12 cellular contexts compared by ENCODE assay signal in the genomic region with DNA sequence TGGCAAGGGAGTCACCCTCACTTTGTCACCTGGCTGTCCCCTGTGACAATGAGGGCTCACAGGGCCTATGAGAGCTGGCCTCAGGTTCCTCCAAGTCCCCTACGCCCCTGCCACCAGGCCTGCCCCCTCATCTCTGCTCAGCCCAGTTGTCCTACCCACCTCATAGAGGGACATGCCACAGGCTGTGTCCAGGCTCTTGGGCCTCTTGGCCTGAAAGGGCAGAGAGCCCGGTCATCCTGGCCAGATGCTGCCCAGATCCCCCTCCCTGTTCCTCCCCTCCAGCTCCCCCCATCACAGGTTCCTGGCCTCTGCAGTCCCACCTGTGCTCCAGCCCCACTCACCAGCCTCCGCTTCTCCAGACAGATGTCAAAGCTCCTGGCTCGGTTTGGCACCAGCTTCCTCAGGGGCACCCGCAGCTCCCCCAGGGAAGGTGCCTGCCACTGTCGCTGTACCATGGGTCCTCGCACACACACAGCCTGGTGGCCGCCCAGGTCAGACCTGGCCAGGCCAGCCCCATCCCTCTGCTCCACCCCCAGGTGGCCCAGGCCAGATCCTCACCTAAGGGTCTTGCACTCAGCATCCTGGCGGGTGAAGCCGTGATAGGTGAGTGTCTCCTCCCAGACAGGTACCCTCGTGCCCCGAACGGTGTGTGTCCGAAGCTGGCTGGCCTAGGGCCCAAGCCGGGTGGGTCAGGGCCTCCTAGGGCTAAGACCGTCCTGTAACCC. TPM values are rescaled to one million over a fixed set of nuclear protein-coding genes. Genes with fewer than 3 reads are reported as not detected.
DNase-seq lines count a peak whose midpoint lies in the region; ATAC-seq and TF ChIP-seq lines count a peak whose summit lies in the region.
"Had no signal": no experiment of that assay in that cellular context is flagged by ENCODE, and none has a peak within 500 bp of the region (broad histone marks: within the 10 kb centered on the region; RNA-seq: fewer than 3 reads in every experiment).

No MANE protein-coding gene starts in this region.

- intact Hi-C loops in left lung (cut with DNase I) (no loop called here), thyroid gland (cut with DNase I) (no loop called here)

- peaks cover 0 to 34% of the 10 kb centered on the region in 2 donors for H3K36me3 ChIP-seq in left lung
- peaks cover 21 to 24% of the 10 kb centered on the region in 2 donors for H3K36me3 ChIP-seq in thyroid gland

- H3K27ac ChIP-seq in left lung (peak overlapping the region in 1 of 2 donors; percentile 89), thyroid gland (peak overlapping the region; percentile 55 to 88 (median 79))

- POLR2A ChIA-PET in activated CD8-positive, alpha-beta T cell treated with anti-CD3 and anti-CD28 coated beads, Interleukin-2, amount 10 ng/mL, durations not matched to agents 7 days and 5 days (lab: Charles Lee), result interaction anchor here (0.6 to 3.0 kb wide), 14 partner anchors 8 to 219 kb away, joined by 3 to 13 read pairs (median 3); a partner anchor contains a TSS

- peak overlapping the region; percentile 97 for H3K27ac Mint-ChIP-seq in activated T-cell treated with anti-CD3 and anti-CD28 coated beads, Interleukin-2, amount 50 U/mL, for 24 hours
- H3K27ac Mint-ChIP-seq in activated CD8-positive, alpha-beta T cell treated with anti-CD3 and anti-CD28 coated beads, Interleukin-2, amount 10 ng/mL, durations not matched to agents 7 days and 5 days, result peak overlapping the region; percentile 98

- peaks cover 0 to 33% of the 10 kb centered on the region in 2 donors for H3K27me3 ChIP-seq in left lung
- no peaks in the 10 kb centered on the region for H3K27me3 ChIP-seq in thyroid gland

- peaks cover 35% of the 10 kb centered on the region for H3K4me1 Mint-ChIP-seq in activated T-cell treated with anti-CD3 and anti-CD28 coated beads, Interleukin-2, amount 50 U/mL, for 24 hours (ENCODE audit: low read depth)
- H3K4me1 Mint-ChIP-seq in activated CD8-positive, alpha-beta T cell treated with anti-CD3 and anti-CD28 coated beads, Interleukin-2, amount 10 ng/mL, durations not matched to agents 7 days and 5 days (ENCODE audit: low read depth), result peaks cover 50% of the 10 kb centered on the region

- H3K9me3 ChIP-seq in left lung (no peaks in the 10 kb centered on the region), thyroid gland (no peaks in the 10 kb centered on the region)
- H3K9me3 ChIP-seq: tibial nerve had no signal

- no peaks in the 10 kb centered on the region for H3K9me3 Mint-ChIP-seq in activated T-cell treated with anti-CD3 and anti-CD28 coated beads, Interleukin-2, amount 50 U/mL, for 24 hours
- H3K9me3 Mint-ChIP-seq in activated CD8-positive, alpha-beta T cell treated with anti-CD3 and anti-CD28 coated beads, Interleukin-2, amount 10 ng/mL, durations not matched to agents 7 days and 5 days (ENCODE audit: insufficient read depth), result no peaks in the 10 kb centered on the region

- no peak for TF ChIP-seq CTCF in left lung (IDR thresholded peaks at IDR 0.05)
- TF ChIP-seq CTCF in thyroid gland (IDR thresholded peaks at IDR 0.05), result no peak

- H3K4me3 Mint-ChIP-seq in activated T-cell treated with anti-CD3 and anti-CD28 coated beads, Interleukin-2, amount 50 U/mL, for 24 hours, result peak overlapping the region; percentile 75
- peak overlapping the region; percentile 78 for H3K4me3 Mint-ChIP-seq in activated CD8-positive, alpha-beta T cell treated with anti-CD3 and anti-CD28 coated beads, Interleukin-2, amount 10 ng/mL, durations not matched to agents 7 days and 5 days

- ATAC-seq in activated CD8-positive, alpha-beta T cell treated with anti-CD3 and anti-CD28 coated beads, Interleukin-2, amount 10 ng/mL, durations not matched to agents 7 days and 5 days, result no peak
- ATAC-seq in left lung, result peak; percentile 2

- peaks cover 4 to 15% of the 10 kb centered on the region in 2 donors for H3K4me1 ChIP-seq in left lung
- peaks cover 20 to 39% of the 10 kb centered on the region in 2 donors for H3K4me1 ChIP-seq in thyroid gland

- peaks cover 40% of the 10 kb centered on the region for H3K36me3 Mint-ChIP-seq in activated T-cell treated with anti-CD3 and anti-CD28 coated beads, Interleukin-2, amount 50 U/mL, for 24 hours (ENCODE audit: low read depth)
- peaks cover 27% of the 10 kb centered on the region for H3K36me3 Mint-ChIP-seq in activated CD8-positive, alpha-beta T cell treated with anti-CD3 and anti-CD28 coated beads, Interleukin-2, amount 10 ng/mL, durations not matched to agents 7 days and 5 days (ENCODE audit: low read depth)

- H3K27me3 Mint-ChIP-seq in activated T-cell treated with anti-CD3 and anti-CD28 coated beads, Interleukin-2, amount 50 U/mL, for 24 hours, result no peaks in the 10 kb centered on the region
- H3K27me3 Mint-ChIP-seq in activated CD8-positive, alpha-beta T cell treated with anti-CD3 and anti-CD28 coated beads, Interleukin-2, amount 10 ng/mL, durations not matched to agents 7 days and 5 days (ENCODE audit: low read depth), result no peaks in the 10 kb centered on the region

- no peak for TF ChIP-seq POLR2A in thyroid gland (IDR thresholded peaks at IDR 0.05)

- no peak for DNase-seq in activated T-cell treated with anti-CD3 and anti-CD28 coated beads, Interleukin-2, amount 50 U/mL, for 24 hours
- no peak for DNase-seq in activated T-cell treated with anti-CD3 and anti-CD28 coated beads, Interleukin-2, amount 50 U/mL, for 1 hour
- DNase-seq in activated CD8-positive, alpha-beta T cell treated with anti-CD3 and anti-CD28 coated beads, Interleukin-2, amount 10 ng/mL, durations not matched to agents 7 days and 5 days, result no peak
- no peak for DNase-seq in left lung
- peak in 1 of 2 donors; percentile 35 for DNase-seq in thyroid gland
- DNase-seq in HCEC 1CT, result no peak
- no peak for DNase-seq in DMS 273 (lab: John Stamatoyannopoulos, UW; ENCODE audit: unreplicated experiment)
- no peak for DNase-seq in HuH-7.5 (ENCODE audit: low spot score)

- H3K4me3 ChIP-seq in left lung, result no peak overlapping the region
- no peak overlapping the region for H3K4me3 ChIP-seq in thyroid gland (replicated peaks in 1 of 3)

- WGBS in thyroid gland, 2 donors, result 78 to 88% methylated on average over 7 to 11 of the region's 16 CpGs

- CTCF ChIA-PET in activated CD8-positive, alpha-beta T cell treated with anti-CD3 and anti-CD28 coated beads, Interleukin-2, amount 10 ng/mL, durations not matched to agents 7 days and 5 days (lab: Charles Lee), result interaction anchor here (0.7 to 6.1 kb wide), 18 partner anchors 9 to 264 kb away, joined by 3 to 90 read pairs (median 4); a partner anchor contains a TSS

RNA-seq across cellular contexts. Expression of a gene that starts 8.2 kb away (rescaled TPM):
- 100 to 1,000 TPM; 250 to 258 TPM for total RNA-seq in activated CD8-positive, alpha-beta T cell treated with anti-CD3 and anti-CD28 coated beads, Interleukin-2, amount 10 ng/mL, durations not matched to agents 7 days and 5 days
- total RNA-seq in left lung (100 to 1,000 TPM; 136 to 155 TPM), thyroid gland (100 to 1,000 TPM; 323 to 401 (median 356) TPM)

RNA-seq across cellular contexts. Expression of a gene that starts 14.8 kb away (rescaled TPM):
- 10 to 100 TPM; 18.6 to 20.1 TPM for total RNA-seq in activated CD8-positive, alpha-beta T cell treated with anti-CD3 and anti-CD28 coated beads, Interleukin-2, amount 10 ng/mL, durations not matched to agents 7 days and 5 days
- total RNA-seq in left lung, result 10 to 100 TPM; 10.7 to 18.1 TPM
- 10 to 100 TPM; 16.7 to 67.7 (median 51.1) TPM for total RNA-seq in thyroid gland

RNA-seq across cellular contexts. Expression of a gene that starts 24.7 kb away (rescaled TPM):
- total RNA-seq in activated CD8-positive, alpha-beta T cell treated with anti-CD3 and anti-CD28 coated beads, Interleukin-2, amount 10 ng/mL, durations not matched to agents 7 days and 5 days, result not detected
- total RNA-seq in left lung, result not detected
- not detected for total RNA-seq in thyroid gland
- total RNA-seq: fibroblast of lung; liver; T-helper 2 cell treated with Interferon-gamma antibody and Interleukin-4, amounts not matched to agents 100 ng/mL and 5 ng/mL, for 36 hours; tibial nerve had no signal

RNA-seq across cellular contexts. Expression of a gene that starts 31.3 kb away (rescaled TPM):
- 100 to 1,000 TPM; 330 to 337 TPM for total RNA-seq in activated CD8-positive, alpha-beta T cell treated with anti-CD3 and anti-CD28 coated beads, Interleukin-2, amount 10 ng/mL, durations not matched to agents 7 days and 5 days
- total RNA-seq in left lung (1,000 to 10,000 TPM in 1 of 2 donors, 100 to 1,000 TPM in 1; 790 to 1,058 TPM), thyroid gland (1,000 to 10,000 TPM in 3 of 4 donors, 100 to 1,000 TPM in 1; 877 to 4,013 (median 1,716) TPM)

RNA-seq across cellular contexts. Expression of a gene that starts 35.6 kb away (rescaled TPM):
- under 1 TPM; 0.61 to 0.73 TPM for total RNA-seq in activated CD8-positive, alpha-beta T cell treated with anti-CD3 and anti-CD28 coated beads, Interleukin-2, amount 10 ng/mL, durations not matched to agents 7 days and 5 days
- total RNA-seq in left lung, result under 1 TPM; 0.29 to 0.61 TPM
- not detected for total RNA-seq in thyroid gland
- total RNA-seq: fibroblast of lung had no signal
